In the genomic region with DNA sequence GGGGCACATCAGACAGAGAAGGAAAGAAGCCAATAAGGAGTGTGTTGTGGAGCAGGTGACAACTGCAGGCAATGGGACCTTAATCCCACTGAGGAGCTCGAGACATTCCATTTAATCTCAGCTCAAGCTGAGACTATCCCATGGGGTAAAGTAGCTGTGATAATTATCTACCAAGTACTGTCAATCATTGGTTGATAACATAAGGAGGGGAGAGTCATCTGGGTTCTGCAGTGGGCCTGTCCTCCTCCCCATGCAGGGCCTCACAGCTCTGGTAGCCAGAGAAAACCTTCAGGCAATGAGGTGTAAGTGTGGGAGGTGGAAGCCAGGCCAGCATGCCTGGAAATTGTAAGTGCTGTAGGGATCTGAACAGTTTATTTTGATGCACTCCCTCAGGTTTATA, we compare ENCODE assay signal across 16 cellular contexts.
A peak's percentile ranks its signal among the peaks of the same experiment; 100 is the strongest.
DNase-seq lines count a peak whose midpoint lies in the region; ATAC-seq and TF ChIP-seq lines count a peak whose summit lies in the region.
"Had no signal": no experiment of that assay in that cellular context is flagged by ENCODE, and none has a peak within 500 bp of the region (broad histone marks: within the 10 kb centered on the region; RNA-seq: fewer than 3 reads in every experiment).

No MANE protein-coding gene starts in this region.

- no peak overlapping the region for H3K23ac ChIP-seq in mesendoderm (ENCODE audit: low read length)

- H2BK120ac ChIP-seq in mesendoderm (ENCODE audit: low read depth, low read length): no peak overlapping the region

- no peak overlapping the region for H3K4ac ChIP-seq in mesendoderm (ENCODE audit: low read depth, low read length)

- H3K27ac ChIP-seq in WERI-Rb-1 (no peak overlapping the region), mesendoderm (ENCODE audit: low read depth, low read length) (no peak overlapping the region)

- H4K8ac ChIP-seq in mesendoderm (ENCODE audit: low read depth, low read length): no peak overlapping the region

- H2AK5ac ChIP-seq in mesendoderm (ENCODE audit: low read length): no peak overlapping the region

- DNase-seq in NCI-H82 (lab: John Stamatoyannopoulos, UW) (peak; percentile 73), WERI-Rb-1 (peak; percentile 64), mesendoderm (peak; percentile 87), NCI-H146 (lab: John Stamatoyannopoulos, UW) (no peak)
- no peak for DNase-seq in activated naive CD4-positive, alpha-beta T cell treated with Interleukin-2 at 50 U/mL for 16 hours
- DNase-seq: C1 segment of cervical spinal cord; Calu3; CD4-positive, alpha-beta memory T cell; COR-L47; DMS153; DND-41; GOT3; HFFc6 had no signal

- H3K27me3 ChIP-seq in WERI-Rb-1 (ENCODE audit: insufficient read depth, low read depth, severe bottlenecking): no peaks in the 10 kb centered on the region
- H3K27me3 ChIP-seq in mesendoderm (ENCODE audit: insufficient read depth, low read length, poor library complexity): no peaks in the 10 kb centered on the region

- no CpG with 5 or more reads among the region's 1 CpG for WGBS in mesendoderm (ENCODE audit: extremely low coverage, insufficient coverage, low lambda C conversion rate)

- H3K4me1 ChIP-seq in mesendoderm (ENCODE audit: control insufficient read depth, low read depth, low read length): no peaks in the 10 kb centered on the region
- H3K4me1 ChIP-seq: HAP-1 had no signal

- no peak overlapping the region for H2BK15ac ChIP-seq in mesendoderm (replicated peaks; ENCODE audit: low read depth)

- H3K56ac ChIP-seq in mesendoderm (ENCODE audit: low read length): no peak overlapping the region

- no peaks in the 10 kb centered on the region for H3K9me3 ChIP-seq in WERI-Rb-1 (ENCODE audit: severe bottlenecking)
- H3K9me3 ChIP-seq: HAP-1 had no signal

- no peak for ATAC-seq in HG03571 (IDR thresholded peaks at IDR 0.05; ENCODE audit: unreplicated experiment)
- ATAC-seq: GM12878 had no signal

- H4K5ac ChIP-seq in mesendoderm (ENCODE audit: low read length): no peak overlapping the region

- no peaks in the 10 kb centered on the region for H3K79me2 ChIP-seq in mesendoderm (ENCODE audit: control insufficient read depth, insufficient read depth, low read length)

- no peak overlapping the region for H2BK5ac ChIP-seq in mesendoderm (ENCODE audit: low read length)

- H3K18ac ChIP-seq in mesendoderm (ENCODE audit: low read length): no peak overlapping the region

- H3K79me1 ChIP-seq in mesendoderm (ENCODE audit: low read length): no peaks in the 10 kb centered on the region

- TF ChIP-seq CTCF in WERI-Rb-1 (IDR thresholded peaks at IDR 0.05; ENCODE audit: low read depth, low read length): no peak

- H3K36me3 ChIP-seq in WERI-Rb-1: no peaks in the 10 kb centered on the region
- H3K36me3 ChIP-seq in mesendoderm (ENCODE audit: control insufficient read depth, insufficient read depth, low read length): no peaks in the 10 kb centered on the region
- H3K36me3 ChIP-seq: HAP-1 had no signal

- no peak overlapping the region for H3K4me2 ChIP-seq in mesendoderm (ENCODE audit: low read length)

- H3K9ac ChIP-seq in mesendoderm (ENCODE audit: low read length): no peak overlapping the region

- H3K4me3 ChIP-seq in WERI-Rb-1 (ENCODE audit: low read depth, low read length) (no peak overlapping the region), mesendoderm (ENCODE audit: low read length) (no peak overlapping the region)
- H3K4me3 ChIP-seq: GM12878, HAP-1 had no signal

Comparison
In these comparisons a context has a peak if more than half of its experiments do, and no peak if none do; other contexts are left out.
1. DNase-seq: peak in NCI-H82 (single experiment), WERI-Rb-1 (single experiment) and mesendoderm (single experiment); none in activated naive CD4-positive, alpha-beta T cell treated with Interleukin-2 at 50 U/mL for 16 hours (single experiment) and NCI-H146 (single experiment).